Comparison of ENCODE assay signal across 1 cellular context in genomic region chr3:129534428-129535027, GRCh38.
TF ChIP-seq lines count a peak whose summit lies in the region.

No MANE protein-coding gene starts in this region.

TF ChIP-seq in GM23338, 12 proteins besides CTCF, POLR2A, EP300 and RAD21 (continued from another document):
- no peak for TF ChIP-seq ZNF462 (CRISPR knock-in tag; IDR thresholded peaks at IDR 0.05)
- TF ChIP-seq, protein P1, sequence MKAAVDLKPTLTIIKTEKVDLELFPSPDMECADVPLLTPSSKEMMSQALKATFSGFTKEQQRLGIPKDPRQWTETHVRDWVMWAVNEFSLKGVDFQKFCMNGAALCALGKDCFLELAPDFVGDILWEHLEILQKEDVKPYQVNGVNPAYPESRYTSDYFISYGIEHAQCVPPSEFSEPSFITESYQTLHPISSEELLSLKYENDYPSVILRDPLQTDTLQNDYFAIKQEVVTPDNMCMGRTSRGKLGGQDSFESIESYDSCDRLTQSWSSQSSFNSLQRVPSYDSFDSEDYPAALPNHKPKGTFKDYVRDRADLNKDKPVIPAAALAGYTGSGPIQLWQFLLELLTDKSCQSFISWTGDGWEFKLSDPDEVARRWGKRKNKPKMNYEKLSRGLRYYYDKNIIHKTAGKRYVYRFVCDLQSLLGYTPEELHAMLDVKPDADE (IDR thresholded peaks at IDR 0.05), result no peak
- no peak for TF ChIP-seq ZNF331 (CRISPR knock-in tag; IDR thresholded peaks at IDR 0.05; ENCODE audit: low read depth)
- TF ChIP-seq STAT1 (IDR thresholded peaks at IDR 0.05; ENCODE audit: unreplicated experiment), result no peak
- no peak for TF ChIP-seq EZH2phosphoT487 (IDR thresholded peaks at IDR 0.05; ENCODE audit: unreplicated experiment)
- no peak for TF ChIP-seq ZNF114 (CRISPR knock-in tag; IDR thresholded peaks at IDR 0.05)
- no peak for TF ChIP-seq REST (IDR thresholded peaks at IDR 0.05; ENCODE audit: unreplicated experiment)
TF ChIP-seq in GM23338: peak in this region for 0.
